Comparison of ENCODE assay signal across 9 cellular contexts in genomic region chr20:36093025-36093803, GRCh38.
DNase-seq lines count a peak whose midpoint lies in the region; ATAC-seq, FAIRE-seq and TF ChIP-seq lines count a peak whose summit lies in the region.
"Had no signal": no experiment of that assay in that cellular context is flagged by ENCODE, and none has a peak within 500 bp of the region (broad histone marks: within the 10 kb centered on the region; RNA-seq: fewer than 3 reads in every experiment).

No MANE protein-coding gene starts in this region.

- no peak overlapping the region for H3K27ac ChIP-seq in brain microvascular endothelial cell
- H3K27ac ChIP-seq in keratinocyte (ENCODE audit: control insufficient read depth, insufficient read depth, low read length), result no peak overlapping the region

- H3K9me3 ChIP-seq in keratinocyte (ENCODE audit: control insufficient read depth, low read depth, low read length), result no peaks in the 10 kb centered on the region

- dilution Hi-C loops in keratinocyte (cut with MboI; ENCODE audit: extremely low pct_ligation_motif_present, low sequenced_read_pairs), result no loop called here

- no peaks in the 10 kb centered on the region for H4K20me1 ChIP-seq in keratinocyte (ENCODE audit: control insufficient read depth, extremely low read depth, insufficient read depth, low read length)

- in situ Hi-C loops in brain microvascular endothelial cell (cut with HindIII; ENCODE audit: low pct_ligation_motif_present, low sequenced_read_pairs), result no loop called here

- peaks cover 26% of the 10 kb centered on the region for H3K4me1 ChIP-seq in keratinocyte (ENCODE audit: control insufficient read depth, extremely low read depth, insufficient read depth, low read length)

- FAIRE-seq in keratinocyte (lab: Jason Lieb, UNC), result no peak
- FAIRE-seq: G401.6 had no signal

- no peaks in the 10 kb centered on the region for H3K79me2 ChIP-seq in keratinocyte (ENCODE audit: control insufficient read depth, insufficient read depth, low read length)

- H3K4me2 ChIP-seq in keratinocyte (ENCODE audit: control insufficient read depth, extremely low read depth, insufficient read depth, low read depth, low read length), result peak overlapping the region; percentile 100

- peak overlapping the region; percentile 68 for H3K9ac ChIP-seq in keratinocyte (ENCODE audit: control insufficient read depth, extremely low read depth, insufficient read depth, low read length)

- no peak for ATAC-seq in GM19324 (IDR thresholded peaks at IDR 0.05; ENCODE audit: low FRiP score, unreplicated experiment)

- no peak for TF ChIP-seq CTCF in brain microvascular endothelial cell (IDR thresholded peaks at IDR 0.05; ENCODE audit: low read depth, low read length, missing control alignments)
- no peak for TF ChIP-seq CTCF in keratinocyte (optimal IDR thresholded peaks at IDR 0.05 in 1 of 3, IDR thresholded peaks at IDR 0.05 in 1 of 3, conservative IDR thresholded peaks at IDR 0.05 in 1 of 3; ENCODE audit: extremely low read depth in 1 of 3, insufficient read depth in 2 of 3, low read length in 3 of 3)

- H3K36me3 ChIP-seq in brain microvascular endothelial cell (replicated peaks), result no peaks in the 10 kb centered on the region
- no peaks in the 10 kb centered on the region for H3K36me3 ChIP-seq in keratinocyte (ENCODE audit: control insufficient read depth in 2 of 2, extremely low read depth in 1 of 2, insufficient read depth in 2 of 2, low read length in 2 of 2)

- H2AFZ ChIP-seq in keratinocyte (ENCODE audit: control insufficient read depth, low read length), result peak overlapping the region; percentile 97

- H3K9me1 ChIP-seq in keratinocyte (ENCODE audit: control insufficient read depth, extremely low read depth, insufficient read depth, low read length), result no peaks in the 10 kb centered on the region

- H3K27me3 ChIP-seq in brain microvascular endothelial cell (replicated peaks) (peaks cover 4% of the 10 kb centered on the region), keratinocyte (ENCODE audit: control insufficient read depth, extremely low read depth, insufficient read depth, low read length) (no peaks in the 10 kb centered on the region)

- H3K4me3 ChIP-seq in brain microvascular endothelial cell (ENCODE audit: low read depth, low read length) (peak overlapping the region; percentile 64), keratinocyte (ENCODE audit: control insufficient read depth in 2 of 3, extremely low read depth in 1 of 3, insufficient read depth in 2 of 3, low read depth in 1 of 3, low read length in 3 of 3) (peak overlapping the region; percentile 50 to 84 (median 76))

- DNase-seq in NCI-H2227 (lab: John Stamatoyannopoulos, UW; ENCODE audit: unreplicated experiment) (peak; percentile 43), NCI-H2227 treated with DMSO at 0.1 percent for 48 hours (lab: John Stamatoyannopoulos, UW) (no peak), T-helper 2 cell (peak in 3 of 5 experiments; percentile 9 to 82 (median 17)), brain microvascular endothelial cell (peak; percentile 41), keratinocyte (ENCODE audit: low read depth, low spot score) (no peak), KG1 (lab: John Stamatoyannopoulos, UW) (no peak)
- DNase-seq in stimulated activated CD4-positive, alpha-beta T cell treated with anti-CD3 and anti-CD28 coated beads, Interleukin-12 subunit alpha, Interleukin-12 subunit beta, amount 100 ng/mL, for 4 hours, result peak; percentile 20

Comparison
In these comparisons a context has a peak if more than half of its experiments do, and no peak if none do; other contexts are left out.
1. DNase-seq: peak in NCI-H2227 (single experiment), T-helper 2 cell (3 of 5), brain microvascular endothelial cell (single experiment) and stimulated activated CD4-positive, alpha-beta T cell treated with anti-CD3 and anti-CD28 coated beads, Interleukin-12 subunit alpha, Interleukin-12 subunit beta, amount 100 ng/mL, for 4 hours (single experiment); none in NCI-H2227 treated with DMSO at 0.1 percent for 48 hours (single experiment), keratinocyte (single experiment) and KG1 (single experiment).